In the genomic region with DNA sequence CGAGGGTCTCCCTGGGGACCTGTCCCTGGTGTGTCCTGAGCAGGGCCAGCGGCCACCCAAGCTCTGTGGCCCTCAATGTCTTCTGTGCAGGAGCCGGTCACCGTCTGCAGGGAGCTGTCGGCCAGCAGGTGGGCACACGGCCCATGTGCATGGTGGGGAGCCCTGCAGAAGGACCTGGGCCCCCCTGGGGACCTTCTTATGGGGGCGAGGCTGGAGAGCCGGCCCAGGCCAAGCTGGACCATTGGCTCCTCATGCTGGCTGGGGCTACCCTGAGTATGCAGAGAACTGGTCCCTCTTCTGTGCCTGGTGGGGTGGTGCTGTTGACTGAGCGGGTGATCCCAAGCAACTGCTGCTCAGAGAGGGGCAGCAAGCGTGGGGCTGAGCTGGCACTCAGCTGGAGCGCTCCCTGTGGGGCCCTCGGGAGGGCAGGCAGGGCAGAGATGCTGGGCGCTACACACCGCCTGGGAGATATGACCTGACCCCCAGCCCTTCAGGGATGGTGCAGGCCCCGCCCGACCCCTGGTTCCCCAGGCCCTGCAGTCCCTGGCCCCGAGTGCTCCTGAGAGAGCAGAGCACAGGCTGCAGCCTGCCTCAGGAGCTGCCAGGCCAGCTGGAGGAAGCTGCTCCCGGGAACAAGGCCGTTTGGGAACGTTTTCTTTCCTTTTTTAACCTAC, we compare ENCODE assay signal across 32 cellular contexts. TPM values are rescaled to one million over a fixed set of nuclear protein-coding genes. Genes with fewer than 3 reads are reported as not detected.
DNase-seq lines count a peak whose midpoint lies in the region; ATAC-seq and TF ChIP-seq lines count a peak whose summit lies in the region.
"Had no signal": no experiment of that assay in that cellular context is flagged by ENCODE, and none has a peak within 500 bp of the region (broad histone marks: within the 10 kb centered on the region; RNA-seq: fewer than 3 reads in every experiment).

No MANE protein-coding gene starts in this region.

- no peaks in the 10 kb centered on the region for H3K36me3 Mint-ChIP-seq in activated naive CD4-positive, alpha-beta T cell treated with anti-CD3 and anti-CD28 coated beads, Interleukin-2, amount 10 ng/mL, durations not matched to agents 7 days and 5 days
- H3K36me3 Mint-ChIP-seq: activated CD8-positive, alpha-beta memory T cell treated with anti-CD3 and anti-CD28 coated beads, Interleukin-2, amount 10 ng/mL, durations not matched to agents 7 days and 5 days; brain; CD8-positive, alpha-beta T cell; naive thymus-derived CD4-positive, alpha-beta T cell; stimulated activated naive B cell treated with anti-CD40 and anti-IgM and Interleukin-4, amounts not matched to agents 10 μg/mL and 1 μg/mL and 100 μg/mL, for 72 hours had no signal

- H3K4me3 ChIP-seq in upper lobe of right lung (no peak overlapping the region), colonic mucosa (no peak overlapping the region), A673 (ENCODE audit: low read depth, low read length, poor library complexity, severe bottlenecking) (no peak overlapping the region)
- H3K4me3 ChIP-seq: A549, lower lobe of right lung, PC-9, upper lobe of left lung had no signal

- no peaks in the 10 kb centered on the region for H3K36me3 ChIP-seq in upper lobe of right lung
- no peaks in the 10 kb centered on the region for H3K36me3 ChIP-seq in colonic mucosa
- H3K36me3 ChIP-seq in A673 (ENCODE audit: insufficient read depth, low read length, poor library complexity, severe bottlenecking): no peaks in the 10 kb centered on the region
- H3K36me3 ChIP-seq: lower lobe of right lung, upper lobe of left lung had no signal

- peak overlapping the region; percentile 16 for H3K27ac ChIP-seq in caudate nucleus (ENCODE audit: low read depth, low read length)
- H3K27ac ChIP-seq in upper lobe of right lung: no peak overlapping the region
- H3K27ac ChIP-seq in colonic mucosa: no peak overlapping the region
- no peak overlapping the region for H3K27ac ChIP-seq in A673 (ENCODE audit: low read depth, low read length, poor library complexity, severe bottlenecking)
- H3K27ac ChIP-seq: A549, HL-60, KMS-11, lower lobe of right lung, PC-9, upper lobe of left lung had no signal

- TF ChIP-seq CTCF in upper lobe of right lung (IDR thresholded peaks at IDR 0.05) (no peak), colonic mucosa (IDR thresholded peaks at IDR 0.05) (no peak), A673 (conservative IDR thresholded peaks at IDR 0.05; ENCODE audit: low read depth, low read length) (no peak)

- no peaks in the 10 kb centered on the region for H3K4me1 ChIP-seq in upper lobe of right lung
- H3K4me1 ChIP-seq in colonic mucosa: no peaks in the 10 kb centered on the region
- H3K4me1 ChIP-seq in A673 (ENCODE audit: insufficient read depth, low read length, poor library complexity, severe bottlenecking): no peaks in the 10 kb centered on the region
- H3K4me1 ChIP-seq: A549, lower lobe of right lung, upper lobe of left lung had no signal

- no peaks in the 10 kb centered on the region for H3K4me1 Mint-ChIP-seq in activated naive CD4-positive, alpha-beta T cell treated with anti-CD3 and anti-CD28 coated beads, Interleukin-2, amount 10 ng/mL, durations not matched to agents 7 days and 5 days
- H3K4me1 Mint-ChIP-seq: activated CD8-positive, alpha-beta memory T cell treated with anti-CD3 and anti-CD28 coated beads, Interleukin-2, amount 10 ng/mL, durations not matched to agents 7 days and 5 days; naive thymus-derived CD4-positive, alpha-beta T cell; stimulated activated naive B cell treated with anti-CD40 and anti-IgM and Interleukin-4, amounts not matched to agents 10 μg/mL and 1 μg/mL and 100 μg/mL, for 72 hours had no signal

- intact Hi-C loops in upper lobe of right lung (cut with DNase I): no loop called here
- intact Hi-C loops in colonic mucosa (cut with DNase I): no loop called here
- intact Hi-C loops in A673 (cut with micrococcal nuclease; ENCODE audit: unreplicated experiment): no loop called here

- no peak for ATAC-seq in upper lobe of right lung
- ATAC-seq: A549; activated CD4-positive, CD25-positive, alpha-beta regulatory T cell treated with anti-CD3 and anti-CD28 coated beads, Interleukin-2, amount 50 U/mL, for 24 hours; activated CD8-positive, alpha-beta memory T cell treated with anti-CD3 and anti-CD28 coated beads, Interleukin-2, amount 10 ng/mL, durations not matched to agents 7 days and 5 days; CD8-positive, alpha-beta T cell; lower lobe of right lung; naive thymus-derived CD4-positive, alpha-beta T cell; stimulated activated naive B cell treated with anti-CD40 and anti-IgM and Interleukin-4, amounts not matched to agents 10 μg/mL and 1 μg/mL and 100 μg/mL, for 72 hours had no signal

- peak; percentile 10 for DNase-seq in activated naive CD4-positive, alpha-beta T cell treated with anti-CD3 and anti-CD28 coated beads, Interleukin-2, amount 10 ng/mL, durations not matched to agents 7 days and 5 days
- no peak for DNase-seq in activated naive CD4-positive, alpha-beta T cell treated with anti-CD3 and anti-CD28 coated beads, Interleukin-2, amount 50 U/mL, for 16 hours
- no peak for DNase-seq in caudate nucleus (lab: John Stamatoyannopoulos, UW)
- DNase-seq in middle frontal gyrus (ENCODE audit: extremely low spot score, low spot score): peak; percentile 18
- DNase-seq in upper lobe of right lung: peak; percentile 59
- DNase-seq in colonic mucosa: no peak
- DNase-seq in A673 (ENCODE audit: low spot score): no peak
- DNase-seq in stimulated activated CD4-positive, alpha-beta T cell treated with anti-CD3 and anti-CD28 coated beads, Interleukin-2, amount 100 ng/mL, for 24 hours: no peak
- DNase-seq: activated CD4-positive, alpha-beta T cell treated with anti-CD3 and anti-CD28 coated beads, Interleukin-2, amount 50 U/mL, for 4 hours; activated CD8-positive, alpha-beta memory T cell treated with anti-CD3 and anti-CD28 coated beads, Interleukin-2, amount 10 ng/mL, durations not matched to agents 7 days and 5 days; activated naive CD4-positive, alpha-beta T cell treated with Interleukin-2 at 50 U/mL for 16 hours; activated T-cell treated with anti-CD3 and anti-CD28 coated beads, Interleukin-2, amount 50 U/mL, for 48 hours; CD8-positive, alpha-beta T cell; effector CD8-positive, alpha-beta T cell; EL; erythroblast; lower lobe of right lung; midbrain; MM.1S; naive thymus-derived CD4-positive, alpha-beta T cell; NCI-H1930; NCI-H524; PC-9; Right ventricle myocardium superior; stimulated activated naive B cell treated with anti-CD40 and anti-IgM and Interleukin-4, amounts not matched to agents 10 μg/mL and 1 μg/mL and 100 μg/mL, for 72 hours; T-helper 2 cell had no signal

- no peaks in the 10 kb centered on the region for H3K27me3 ChIP-seq in upper lobe of right lung
- no peaks in the 10 kb centered on the region for H3K27me3 ChIP-seq in colonic mucosa
- no peaks in the 10 kb centered on the region for H3K27me3 ChIP-seq in A673 (replicated peaks; ENCODE audit: insufficient read depth, low read depth, low read length, poor library complexity)
- H3K27me3 ChIP-seq: upper lobe of left lung had no signal

- H3K9me3 Mint-ChIP-seq in activated naive CD4-positive, alpha-beta T cell treated with anti-CD3 and anti-CD28 coated beads, Interleukin-2, amount 10 ng/mL, durations not matched to agents 7 days and 5 days: no peaks in the 10 kb centered on the region
- H3K9me3 Mint-ChIP-seq: brain; CD8-positive, alpha-beta T cell; naive thymus-derived CD4-positive, alpha-beta T cell; stimulated activated naive B cell treated with anti-CD40 and anti-IgM and Interleukin-4, amounts not matched to agents 10 μg/mL and 1 μg/mL and 100 μg/mL, for 72 hours had no signal

- H3K9ac ChIP-seq in colonic mucosa (ENCODE audit: low read depth in 2 of 2, low read length in 2 of 2): no peak overlapping the region
- H3K9ac ChIP-seq: KMS-11 had no signal

- H3K4me3 Mint-ChIP-seq in activated naive CD4-positive, alpha-beta T cell treated with anti-CD3 and anti-CD28 coated beads, Interleukin-2, amount 10 ng/mL, durations not matched to agents 7 days and 5 days: no peak overlapping the region
- H3K4me3 Mint-ChIP-seq: activated CD8-positive, alpha-beta memory T cell treated with anti-CD3 and anti-CD28 coated beads, Interleukin-2, amount 10 ng/mL, durations not matched to agents 7 days and 5 days; brain; CD8-positive, alpha-beta T cell; naive thymus-derived CD4-positive, alpha-beta T cell; stimulated activated naive B cell treated with anti-CD40 and anti-IgM and Interleukin-4, amounts not matched to agents 10 μg/mL and 1 μg/mL and 100 μg/mL, for 72 hours had no signal

- H3K27ac Mint-ChIP-seq in activated naive CD4-positive, alpha-beta T cell treated with anti-CD3 and anti-CD28 coated beads, Interleukin-2, amount 10 ng/mL, durations not matched to agents 7 days and 5 days: no peak overlapping the region
- H3K27ac Mint-ChIP-seq: activated CD8-positive, alpha-beta memory T cell treated with anti-CD3 and anti-CD28 coated beads, Interleukin-2, amount 10 ng/mL, durations not matched to agents 7 days and 5 days; CD8-positive, alpha-beta T cell; stimulated activated naive B cell treated with anti-CD40 and anti-IgM and Interleukin-4, amounts not matched to agents 10 μg/mL and 1 μg/mL and 100 μg/mL, for 72 hours had no signal

- BruUV-seq in A673 (replicated peaks; lab: Mats Ljungman, UMichigan): no TSS peak

- H3K9me3 ChIP-seq in upper lobe of right lung (no peaks in the 10 kb centered on the region), colonic mucosa (no peaks in the 10 kb centered on the region), A673 (ENCODE audit: low read depth, low read length, poor library complexity, severe bottlenecking) (no peaks in the 10 kb centered on the region)
- H3K9me3 ChIP-seq: A549, lower lobe of right lung, upper lobe of left lung had no signal

- H3K27me3 Mint-ChIP-seq in activated naive CD4-positive, alpha-beta T cell treated with anti-CD3 and anti-CD28 coated beads, Interleukin-2, amount 10 ng/mL, durations not matched to agents 7 days and 5 days: no peaks in the 10 kb centered on the region
- H3K27me3 Mint-ChIP-seq: activated CD8-positive, alpha-beta memory T cell treated with anti-CD3 and anti-CD28 coated beads, Interleukin-2, amount 10 ng/mL, durations not matched to agents 7 days and 5 days; naive thymus-derived CD4-positive, alpha-beta T cell had no signal

- POLR2A ChIA-PET in A673 (lab: Charles Lee; ENCODE audit: low non-redundant PET): no interaction called here

- CTCF ChIA-PET in activated naive CD4-positive, alpha-beta T cell treated with anti-CD3 and anti-CD28 coated beads, Interleukin-2, amount 10 ng/mL, durations not matched to agents 7 days and 5 days (lab: Charles Lee): interaction anchor here (1.1 kb wide), 1 partner anchor 175 kb away, joined by 3 read pairs; no protein-coding TSS in a partner anchor
- CTCF ChIA-PET in A673 (lab: Charles Lee): no interaction called here

RNA-seq across cellular contexts. Expression of a gene that starts 14.8 kb away (rescaled TPM):
- total RNA-seq in upper lobe of right lung (0.46 TPM), colonic mucosa (under 1 TPM; 0.11 to 0.17 TPM), A673 (2021) (2.5 and 3.4 TPM in 2 replicates)

Comparison
In these comparisons a context has a peak if more than half of its experiments do, and no peak if none do; other contexts are left out.
1. DNase-seq: peak in activated naive CD4-positive, alpha-beta T cell treated with anti-CD3 and anti-CD28 coated beads, Interleukin-2, amount 10 ng/mL, durations not matched to agents 7 days and 5 days (single experiment), middle frontal gyrus (single experiment) and upper lobe of right lung (single experiment); none in activated naive CD4-positive, alpha-beta T cell treated with anti-CD3 and anti-CD28 coated beads, Interleukin-2, amount 50 U/mL, for 16 hours (single experiment), caudate nucleus (0 of 61), colonic mucosa (single experiment), A673 (single experiment) and stimulated activated CD4-positive, alpha-beta T cell treated with anti-CD3 and anti-CD28 coated beads, Interleukin-2, amount 100 ng/mL, for 24 hours (0 of 2).